In the genomic region with DNA sequence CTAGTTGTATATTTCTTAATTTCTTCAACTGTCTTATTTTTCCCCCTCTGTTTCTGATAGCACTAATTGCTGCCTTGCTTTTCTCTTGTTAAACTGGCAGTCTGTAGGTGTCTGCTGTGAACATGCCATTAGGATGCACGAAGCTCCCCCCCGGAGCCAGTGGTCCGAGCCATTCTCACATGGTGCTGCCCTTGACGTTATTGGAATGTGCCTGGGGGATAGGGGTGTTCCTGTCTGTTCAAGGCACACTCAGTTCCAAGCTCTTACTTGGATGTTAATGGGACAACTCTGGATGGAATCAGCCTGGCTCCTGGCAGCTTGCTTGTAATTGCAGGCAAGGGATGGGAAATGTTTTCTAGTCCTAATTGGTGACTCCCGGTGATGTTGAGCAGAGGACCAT, we compare ENCODE assay signal across 15 cellular contexts.
DNase-seq lines count a peak whose midpoint lies in the region; ATAC-seq and TF ChIP-seq lines count a peak whose summit lies in the region.
"Had no signal": no experiment of that assay in that cellular context is flagged by ENCODE, and none has a peak within 500 bp of the region (broad histone marks: within the 10 kb centered on the region; RNA-seq: fewer than 3 reads in every experiment).

No MANE protein-coding gene starts in this region.

- no peaks in the 10 kb centered on the region for H3K9me3 ChIP-seq in SK-N-SH
- H3K9me3 ChIP-seq: Peyer's patch had no signal

- no peak overlapping the region for H3K27ac ChIP-seq in SK-N-SH (ENCODE audit: low read depth in 2 of 2, low read length in 1 of 2)
- H3K27ac ChIP-seq: 22Rv1, neural progenitor cell, Peyer's patch had no signal

- H3K4me2 ChIP-seq in SK-N-SH, result no peak overlapping the region
- H3K4me2 ChIP-seq: neural progenitor cell had no signal

- peaks cover 30% of the 10 kb centered on the region for H4K20me1 ChIP-seq in SK-N-SH (ENCODE audit: insufficient read depth)

- TF ChIP-seq CTCF in SK-N-SH (IDR thresholded peaks at IDR 0.05), result no peak
- TF ChIP-seq CTCF in mesothelial cell of epicardium (IDR thresholded peaks at IDR 0.05; ENCODE audit: unreplicated experiment), result no peak
- no peak for TF ChIP-seq CTCF in type B pancreatic cell (conservative IDR thresholded peaks at IDR 0.05)

- H3K27ac Mint-ChIP-seq in mesothelial cell of epicardium (peak overlapping the region; percentile 77), type B pancreatic cell (peak overlapping the region; percentile 75)
- no peak overlapping the region for H3K27ac Mint-ChIP-seq in activated CD4-positive, alpha-beta memory T cell treated with anti-CD3 and anti-CD28 coated beads, Interleukin-2, amount 10 ng/mL, durations not matched to agents 7 days and 5 days
- H3K27ac Mint-ChIP-seq: activated T-helper 17 cell treated with anti-CD3 and anti-CD28 coated beads, Interleukin-2, amount 50 U/mL, for 72 hours; neural progenitor cell had no signal

- no peaks in the 10 kb centered on the region for H3K27me3 ChIP-seq in SK-N-SH (ENCODE audit: insufficient read depth)
- H3K27me3 ChIP-seq: neural progenitor cell, Peyer's patch had no signal

- H3K4me1 ChIP-seq in SK-N-SH (ENCODE audit: control insufficient read depth in 1 of 2, insufficient read depth in 2 of 2, low read depth in 1 of 2, low read length in 1 of 2), result peaks cover 0 to 6% of the 10 kb centered on the region in 2 experiments; a peak in 1 of 4 replicates

- POLR2A ChIA-PET in SK-N-SH (lab: Yijun Ruan, JAX), result no interaction called here
- POLR2A ChIA-PET in activated CD4-positive, alpha-beta memory T cell treated with anti-CD3 and anti-CD28 coated beads, Interleukin-2, amount 10 ng/mL, durations not matched to agents 7 days and 5 days (lab: Charles Lee), result no interaction called here

- H3K4me3 Mint-ChIP-seq in mesothelial cell of epicardium (no peak overlapping the region), type B pancreatic cell (no peak overlapping the region)
- no peak overlapping the region for H3K4me3 Mint-ChIP-seq in activated CD4-positive, alpha-beta memory T cell treated with anti-CD3 and anti-CD28 coated beads, Interleukin-2, amount 10 ng/mL, durations not matched to agents 7 days and 5 days
- H3K4me3 Mint-ChIP-seq: activated T-helper 17 cell treated with anti-CD3 and anti-CD28 coated beads, Interleukin-2, amount 50 U/mL, for 72 hours; neural progenitor cell had no signal

- no peak overlapping the region for H3K4me3 ChIP-seq in SK-N-SH (ENCODE audit: low read depth in 2 of 2, low read length in 1 of 2)
- H3K4me3 ChIP-seq: neural progenitor cell, Peyer's patch had no signal

- no peaks in the 10 kb centered on the region for H3K9me2 ChIP-seq in SK-N-SH

- H3K9me3 Mint-ChIP-seq in mesothelial cell of epicardium, result no peaks in the 10 kb centered on the region
- H3K9me3 Mint-ChIP-seq in type B pancreatic cell, result no peaks in the 10 kb centered on the region
- H3K9me3 Mint-ChIP-seq in activated CD4-positive, alpha-beta memory T cell treated with anti-CD3 and anti-CD28 coated beads, Interleukin-2, amount 10 ng/mL, durations not matched to agents 7 days and 5 days, result no peaks in the 10 kb centered on the region
- H3K9me3 Mint-ChIP-seq: activated T-helper 17 cell treated with anti-CD3 and anti-CD28 coated beads, Interleukin-2, amount 50 U/mL, for 72 hours; neural progenitor cell had no signal

- peaks cover 27% of the 10 kb centered on the region for H3K4me1 Mint-ChIP-seq in mesothelial cell of epicardium
- H3K4me1 Mint-ChIP-seq in type B pancreatic cell (ENCODE audit: unreplicated experiment), result peaks cover 25% of the 10 kb centered on the region
- H3K4me1 Mint-ChIP-seq in activated CD4-positive, alpha-beta memory T cell treated with anti-CD3 and anti-CD28 coated beads, Interleukin-2, amount 10 ng/mL, durations not matched to agents 7 days and 5 days, result no peaks in the 10 kb centered on the region

- H3K9ac ChIP-seq in SK-N-SH, result no peak overlapping the region
- H3K9ac ChIP-seq: neural progenitor cell had no signal

- CTCF ChIA-PET in SK-N-SH (lab: Yijun Ruan, JAX), result interaction anchor here (0.9 kb wide), 1 partner anchor 9 kb away, joined by 3 read pairs; no protein-coding TSS in a partner anchor
- CTCF ChIA-PET in activated CD4-positive, alpha-beta memory T cell treated with anti-CD3 and anti-CD28 coated beads, Interleukin-2, amount 10 ng/mL, durations not matched to agents 7 days and 5 days (lab: Charles Lee), result no interaction called here

- TF ChIP-seq RAD21 in SK-N-SH (IDR thresholded peaks at IDR 0.05; ENCODE audit: low read length), result no peak

- peaks cover 7% of the 10 kb centered on the region for H3F3A ChIP-seq in SK-N-SH (replicated peaks; ENCODE audit: insufficient read depth)

- no peak for ATAC-seq in SK-N-SH treated with all-trans-retinoic acid at 6 μM for 48 hours
- ATAC-seq: activated T-helper 17 cell treated with anti-CD3 and anti-CD28 coated beads, Interleukin-2, amount 50 U/mL, for 72 hours had no signal

- H3K36me3 Mint-ChIP-seq in mesothelial cell of epicardium (peaks cover 19% of the 10 kb centered on the region), type B pancreatic cell (peaks cover 10% of the 10 kb centered on the region)
- peaks cover 30% of the 10 kb centered on the region for H3K36me3 Mint-ChIP-seq in activated CD4-positive, alpha-beta memory T cell treated with anti-CD3 and anti-CD28 coated beads, Interleukin-2, amount 10 ng/mL, durations not matched to agents 7 days and 5 days (ENCODE audit: low read depth)

- peaks cover 8 to 16% of the 10 kb centered on the region in 2 experiments for H3K36me3 ChIP-seq in SK-N-SH (replicated peaks in 1 of 2; ENCODE audit: control insufficient read depth in 1 of 2, insufficient read depth in 2 of 2, low read length in 1 of 2)
- H3K36me3 ChIP-seq: neural progenitor cell had no signal

- DNase-seq in SK-N-SH (peak; percentile 30), foreskin melanocyte (peak; percentile 76), mesothelial cell of epicardium (ENCODE audit: low spot score in 2 of 2, unreplicated experiment in 2 of 2) (no peak), type B pancreatic cell (ENCODE audit: extremely low spot score, unreplicated experiment) (no peak), NCI-H1417 treated with DMSO at 0.1 percent for 48 hours (lab: John Stamatoyannopoulos, UW) (no peak), NCI-H510A (lab: John Stamatoyannopoulos, UW) (no peak)
- no peak for DNase-seq in activated CD4-positive, alpha-beta memory T cell treated with anti-CD3 and anti-CD28 coated beads, Interleukin-2, amount 10 ng/mL, durations not matched to agents 7 days and 5 days
- DNase-seq: DMS53; NCI-H748 treated with DMSO at 0.1 percent for 48 hours; Peyer's patch; stimulated activated CD4-positive, alpha-beta T cell treated with anti-CD3 and anti-CD28 coated beads, Interleukin-4, amount 100 ng/mL, for 4 hours had no signal

- H3K27me3 Mint-ChIP-seq in mesothelial cell of epicardium (ENCODE audit: low read depth) (no peaks in the 10 kb centered on the region), type B pancreatic cell (no peaks in the 10 kb centered on the region)
- no peaks in the 10 kb centered on the region for H3K27me3 Mint-ChIP-seq in activated CD4-positive, alpha-beta memory T cell treated with anti-CD3 and anti-CD28 coated beads, Interleukin-2, amount 10 ng/mL, durations not matched to agents 7 days and 5 days
- H3K27me3 Mint-ChIP-seq: activated T-helper 17 cell treated with anti-CD3 and anti-CD28 coated beads, Interleukin-2, amount 50 U/mL, for 72 hours had no signal

- peaks cover 49% of the 10 kb centered on the region for H3K79me2 ChIP-seq in SK-N-SH (ENCODE audit: insufficient read depth)

- H2AFZ ChIP-seq in SK-N-SH (ENCODE audit: low read depth), result no peak overlapping the region
- H2AFZ ChIP-seq: neural progenitor cell had no signal

- TF ChIP-seq EP300 in SK-N-SH (IDR thresholded peaks at IDR 0.05; ENCODE audit: borderline replicate concordance in 1 of 2, low read depth in 1 of 2, low read length in 1 of 2), result no peak

- 63% methylated on average over 5 of the region's 5 CpGs for WGBS in SK-N-SH (ENCODE audit: low lambda C conversion rate)

TF ChIP-seq in SK-N-SH, 30 proteins besides CTCF, POLR2A, EP300 and RAD21:
- TF ChIP-seq ELF1 (IDR thresholded peaks at IDR 0.05), result no peak
- no peak for TF ChIP-seq NFIC (IDR thresholded peaks at IDR 0.05; ENCODE audit: borderline replicate concordance)
- no peak for TF ChIP-seq EZH2phosphoT487 (IDR thresholded peaks at IDR 0.05; ENCODE audit: borderline replicate concordance, low read depth)

TF ChIP-seq in SK-N-SH treated with all-trans-retinoic acid at 6 μM for 48 hours, 23 proteins besides CTCF, POLR2A, EP300 and RAD21:
- no peak for TF ChIP-seq RARB (CRISPR knock-in tag; IDR thresholded peaks at IDR 0.05)
- TF ChIP-seq TOX (CRISPR knock-in tag; IDR thresholded peaks at IDR 0.05; ENCODE audit: borderline replicate concordance), result no peak
- no peak for TF ChIP-seq PPARA (CRISPR knock-in tag; IDR thresholded peaks at IDR 0.05; ENCODE audit: borderline replicate concordance)

Comparison
In these comparisons a context has a peak if more than half of its experiments do, and no peak if none do; other contexts are left out.
1. DNase-seq: peak in SK-N-SH (single experiment) and foreskin melanocyte (single experiment); none in mesothelial cell of epicardium (0 of 2), type B pancreatic cell (single experiment), activated CD4-positive, alpha-beta memory T cell treated with anti-CD3 and anti-CD28 coated beads, Interleukin-2, amount 10 ng/mL, durations not matched to agents 7 days and 5 days (single experiment), NCI-H1417 treated with DMSO at 0.1 percent for 48 hours (single experiment) and NCI-H510A (single experiment).